In the genomic region with DNA sequence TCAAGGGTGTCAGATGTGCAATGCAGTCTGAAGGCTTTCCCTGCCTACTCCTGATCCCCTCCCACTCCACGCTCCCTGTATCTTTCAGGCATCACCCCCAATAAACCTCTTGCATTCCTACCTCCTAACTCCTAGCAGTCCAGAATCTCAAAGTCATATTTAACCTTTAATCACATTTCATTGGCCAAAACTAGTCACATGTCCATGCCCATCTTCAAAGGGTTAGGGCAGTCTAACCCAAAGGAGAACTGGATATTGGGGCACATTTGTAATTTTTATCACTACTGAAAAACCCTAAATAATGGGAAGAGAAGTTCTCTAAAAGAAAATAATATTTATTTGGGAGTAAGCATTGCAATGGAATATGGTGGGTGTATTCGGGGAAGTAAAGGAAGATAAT, we compare ENCODE assay signal across 17 cellular contexts.
"Had no signal": no experiment of that assay in that cellular context is flagged by ENCODE, and none has a peak within 500 bp of the region (broad histone marks: within the 10 kb centered on the region; RNA-seq: fewer than 3 reads in every experiment).

No MANE protein-coding gene starts in this region.

- H3K27ac Mint-ChIP-seq: type B pancreatic cell had no signal

- DNase-seq: activated CD8-positive, alpha-beta memory T cell treated with anti-CD3 and anti-CD28 coated beads for 24 hours; activated effector memory CD4-positive, alpha-beta T cell treated with anti-CD3 and anti-CD28 coated beads, Interleukin-2, amount 50 U/mL, for 16 hours; gastrocnemius medialis; heart right ventricle; islet precursor cell; mammary epithelial cell; mucosa of descending colon; naive thymus-derived CD8-positive, alpha-beta T cell; nucleus accumbens; stimulated activated CD4-positive, alpha-beta T cell treated with anti-CD3 and anti-CD28 coated beads, Interleukin-2, amount 100 ng/mL, for 24 hours; stimulated activated naive CD4-positive, alpha-beta T cell treated with Interleukin-2 at 50 U/mL for 16 hours had no signal

- H3K4me3 ChIP-seq: cardiac muscle cell, gastrocnemius medialis, heart right ventricle, mucosa of descending colon, SK-N-MC had no signal

- H3K36me3 Mint-ChIP-seq: naive thymus-derived CD8-positive, alpha-beta T cell; type B pancreatic cell had no signal

- H3K27ac ChIP-seq: cardiac muscle cell, gastrocnemius medialis, heart right ventricle, SK-N-MC had no signal

- H3K27me3 Mint-ChIP-seq: naive thymus-derived CD8-positive, alpha-beta T cell had no signal

- H3K9me3 ChIP-seq: gastrocnemius medialis, heart right ventricle, mucosa of descending colon had no signal

- H3K4me3 Mint-ChIP-seq: naive thymus-derived CD8-positive, alpha-beta T cell; type B pancreatic cell had no signal

- H3K9me3 Mint-ChIP-seq: naive thymus-derived CD8-positive, alpha-beta T cell; type B pancreatic cell had no signal

- H3K27me3 ChIP-seq: gastrocnemius medialis had no signal

- H3K36me3 ChIP-seq: cardiac muscle cell, gastrocnemius medialis, heart right ventricle had no signal

- ATAC-seq: activated CD4-positive, CD25-positive, alpha-beta regulatory T cell treated with anti-CD3 and anti-CD28 coated beads, Interleukin-2, amount 50 U/mL, for 24 hours; gastrocnemius medialis; heart right ventricle; left lobe of liver; mucosa of descending colon; naive thymus-derived CD8-positive, alpha-beta T cell; sciatic nerve had no signal
